In the genomic region with DNA sequence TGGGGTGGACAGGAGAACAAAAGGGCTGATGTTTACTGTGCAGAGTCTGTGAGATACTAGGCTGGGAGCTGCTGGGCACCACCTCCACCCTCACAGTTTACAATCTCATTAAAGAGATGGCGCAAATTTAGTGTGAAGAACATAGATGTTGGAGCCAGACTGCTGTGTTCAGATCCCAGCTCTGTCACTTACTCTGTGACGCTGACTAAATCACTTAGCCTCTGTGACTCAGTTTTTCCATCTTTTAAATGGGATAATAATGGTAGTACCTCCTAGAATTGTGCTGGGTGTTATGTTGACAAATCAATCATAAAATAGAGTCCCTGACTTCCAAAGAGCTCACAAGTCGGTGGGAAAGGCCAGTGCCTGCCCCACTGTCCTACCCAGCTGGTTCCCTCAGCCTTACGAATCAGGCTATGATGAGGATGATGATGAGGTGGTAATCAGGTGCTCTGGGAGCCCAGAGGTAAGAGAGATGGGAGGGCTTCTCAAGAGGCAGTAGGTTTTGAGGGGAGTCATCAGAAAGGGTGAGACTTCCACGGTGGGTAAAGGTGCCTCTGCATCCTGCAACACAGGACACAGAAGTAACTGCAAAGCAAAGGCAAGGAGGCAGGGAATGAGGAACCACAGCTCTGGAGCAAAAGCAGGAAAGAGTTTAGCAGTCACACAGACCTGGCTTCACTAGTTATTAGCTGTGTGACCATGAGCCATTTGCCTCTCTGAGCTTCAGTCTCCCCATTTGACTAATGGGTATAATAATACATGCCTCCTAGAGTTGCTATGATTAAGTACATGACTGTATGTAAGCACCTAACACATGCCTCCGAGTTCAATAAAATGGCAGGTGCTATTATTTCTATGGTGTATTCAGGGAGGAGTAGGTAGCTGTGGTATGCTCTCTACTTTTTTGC, we compare ENCODE assay signal across 1 cellular context.
TF ChIP-seq lines count a peak whose summit lies in the region.

No MANE protein-coding gene starts in this region.

TF ChIP-seq in GM12878, 131 proteins besides CTCF, POLR2A, EP300 and RAD21:
- TF ChIP-seq ELK1 (IDR thresholded peaks at IDR 0.05; ENCODE audit: low read depth, low read length) = no peak
- peak; percentile 9; the same call in 1 of the 2 replicates for TF ChIP-seq SMARCA5 (IDR thresholded peaks at IDR 0.05)
- 0 out of 2 replicates have a peak, but pooled peaks have one; percentile 12 for TF ChIP-seq IRF4 (IDR thresholded peaks at IDR 0.05; ENCODE audit: low read depth, low read length)
